ENCODE assay signal across 12 cellular contexts in genomic region chrX:91435465-91435864, GRCh38. TPM values are rescaled to one million over a fixed set of nuclear protein-coding genes. Genes with fewer than 3 reads are reported as not detected.
DNase-seq lines count a peak whose midpoint lies in the region; ATAC-seq, FAIRE-seq and TF ChIP-seq lines count a peak whose summit lies in the region.
"Had no signal": no experiment of that assay in that cellular context is flagged by ENCODE, and none has a peak within 500 bp of the region (broad histone marks: within the 10 kb centered on the region; RNA-seq: fewer than 3 reads in every experiment).

No MANE protein-coding gene starts in this region.

- no peaks in the 10 kb centered on the region for H3K79me2 ChIP-seq in astrocyte (ENCODE audit: insufficient read depth, low read length)

- H3K9me3 ChIP-seq in astrocyte (ENCODE audit: insufficient read depth, low read depth, low read length) (no peaks in the 10 kb centered on the region), iPS-18c (ENCODE audit: control insufficient read depth, insufficient read depth, low read length) (peaks cover 2% of the 10 kb centered on the region), gastrocnemius medialis (no peaks in the 10 kb centered on the region)
- H3K9me3 ChIP-seq: neutrophil had no signal

- H3K4me3 Mint-ChIP-seq in astrocyte (ENCODE audit: unreplicated experiment): peak overlapping the region; percentile 91
- H3K4me3 Mint-ChIP-seq in activated naive CD4-positive, alpha-beta T cell treated with anti-CD3 and anti-CD28 coated beads for 36 hours: no peak overlapping the region
- H3K4me3 Mint-ChIP-seq: CD8-positive, alpha-beta memory T cell had no signal

- H3K27me3 Mint-ChIP-seq in astrocyte (ENCODE audit: low read depth, unreplicated experiment): no peaks in the 10 kb centered on the region
- H3K27me3 Mint-ChIP-seq in activated naive CD4-positive, alpha-beta T cell treated with anti-CD3 and anti-CD28 coated beads for 36 hours (ENCODE audit: low read depth): peaks cover 11% of the 10 kb centered on the region

- H3K4me3 ChIP-seq in astrocyte (ENCODE audit: insufficient read depth, low read depth, low read length): peak overlapping the region; percentile 63
- H3K4me3 ChIP-seq in iPS-18c (ENCODE audit: insufficient read depth, low read depth, low read length): peak overlapping the region; percentile 67; the same call in 1 of the 2 replicates
- H3K4me3 ChIP-seq in gastrocnemius medialis: peak overlapping the region; percentile 40 to 49 (median 43)

- peak overlapping the region; percentile 86 for H2AFZ ChIP-seq in astrocyte (ENCODE audit: low read depth, low read length)

- DNase-seq in DMS53 treated with DMSO at 0.1 percent for 48 hours (lab: John Stamatoyannopoulos, UW; ENCODE audit: unreplicated experiment) (peak; percentile 27), astrocyte (ENCODE audit: low read depth) (no peak), gastrocnemius medialis (no peak), dermis blood vessel endothelial cell (no peak), HT-29 (ENCODE audit: low spot score) (no peak)
- DNase-seq in activated naive CD4-positive, alpha-beta T cell treated with anti-CD3 and anti-CD28 coated beads for 36 hours: no peak
- DNase-seq: activated T-cell treated with anti-CD3 and anti-CD28 coated beads for 4 hours; CD8-positive, alpha-beta memory T cell; NCI-H1930 had no signal

- H3K4me1 ChIP-seq in astrocyte (ENCODE audit: insufficient read depth, low read length) (peaks cover 7% of the 10 kb centered on the region), gastrocnemius medialis (no peaks in the 10 kb centered on the region)

- no peak for TF ChIP-seq CTCF in astrocyte (IDR thresholded peaks at IDR 0.05; ENCODE audit: insufficient read depth, low read depth, low read length)
- no peak for TF ChIP-seq CTCF in gastrocnemius medialis (IDR thresholded peaks at IDR 0.05 in 4 of 5, conservative IDR thresholded peaks at IDR 0.05 in 1 of 5)

- H3K27ac Mint-ChIP-seq in astrocyte (ENCODE audit: unreplicated experiment): peak overlapping the region; percentile 87
- no peak overlapping the region for H3K27ac Mint-ChIP-seq in activated naive CD4-positive, alpha-beta T cell treated with anti-CD3 and anti-CD28 coated beads for 36 hours
- H3K27ac Mint-ChIP-seq: CD8-positive, alpha-beta memory T cell had no signal

- H3K4me2 ChIP-seq in astrocyte (ENCODE audit: low read length): peak overlapping the region; percentile 88

- H3K27ac ChIP-seq in astrocyte (ENCODE audit: low read depth, low read length): peak overlapping the region; percentile 42
- peak overlapping the region; percentile 24 to 66 (median 42) for H3K27ac ChIP-seq in gastrocnemius medialis
- H3K27ac ChIP-seq: neutrophil had no signal

- ATAC-seq in gastrocnemius medialis (no peak), GM18861 (IDR thresholded peaks at IDR 0.05; ENCODE audit: unreplicated experiment) (no peak)

- no peak for TF ChIP-seq POLR2A in gastrocnemius medialis (IDR thresholded peaks at IDR 0.05)

- FAIRE-seq in astrocyte (lab: Jason Lieb, UNC): peak; percentile 45

- CTCF ChIA-PET in activated naive CD4-positive, alpha-beta T cell treated with anti-CD3 and anti-CD28 coated beads for 36 hours (lab: Charles Lee): no interaction called here

- H3K36me3 ChIP-seq in astrocyte (ENCODE audit: insufficient read depth, low read length) (no peaks in the 10 kb centered on the region), gastrocnemius medialis (no peaks in the 10 kb centered on the region)
- H3K36me3 ChIP-seq: neutrophil had no signal

- peaks cover 4% of the 10 kb centered on the region for H3K4me1 Mint-ChIP-seq in astrocyte (ENCODE audit: low read depth, unreplicated experiment)
- no peaks in the 10 kb centered on the region for H3K4me1 Mint-ChIP-seq in activated naive CD4-positive, alpha-beta T cell treated with anti-CD3 and anti-CD28 coated beads for 36 hours (ENCODE audit: low read depth)
- H3K4me1 Mint-ChIP-seq: CD8-positive, alpha-beta memory T cell had no signal

- in situ Hi-C loops in gastrocnemius medialis (cut with MboI; ENCODE audit: low sequenced_read_pairs in 4 of 4): no loop called here

- intact Hi-C loops in gastrocnemius medialis (cut with DNase I; ENCODE audit: low total_unique reads): no loop called here
- intact Hi-C loops in activated naive CD4-positive, alpha-beta T cell treated with anti-CD3 and anti-CD28 coated beads for 36 hours (cut with micrococcal nuclease): no loop called here

- peak overlapping the region; percentile 81 for H3K9ac ChIP-seq in astrocyte (ENCODE audit: low read length)

- H3K36me3 Mint-ChIP-seq in astrocyte (ENCODE audit: low read depth, unreplicated experiment): no peaks in the 10 kb centered on the region
- no peaks in the 10 kb centered on the region for H3K36me3 Mint-ChIP-seq in activated naive CD4-positive, alpha-beta T cell treated with anti-CD3 and anti-CD28 coated beads for 36 hours (ENCODE audit: low read depth)
- H3K36me3 Mint-ChIP-seq: CD8-positive, alpha-beta memory T cell had no signal

- no peaks in the 10 kb centered on the region for H4K20me1 ChIP-seq in astrocyte (ENCODE audit: insufficient read depth, low read length)

- no peaks in the 10 kb centered on the region for H3K9me3 Mint-ChIP-seq in astrocyte (ENCODE audit: unreplicated experiment)
- H3K9me3 Mint-ChIP-seq in activated naive CD4-positive, alpha-beta T cell treated with anti-CD3 and anti-CD28 coated beads for 36 hours: no peaks in the 10 kb centered on the region

- H3K27me3 ChIP-seq in astrocyte (ENCODE audit: insufficient read depth, low read length) (no peaks in the 10 kb centered on the region), gastrocnemius medialis (peaks cover 0 to 40% (median 10%) of the 10 kb centered on the region in 3 donors)

RNA-seq across cellular contexts. Expression of gene PABPC5, which starts 0.8 kb away (rescaled TPM):
- total RNA-seq in astrocyte (2.4 and 2.5 TPM in 2 replicates), gastrocnemius medialis (under 1 TPM; 0.34 to 0.92 (median 0.53) TPM), dermis blood vessel endothelial cell (1.2 and 2.0 TPM in 2 replicates)
- not detected for total RNA-seq in activated naive CD4-positive, alpha-beta T cell treated with anti-CD3 and anti-CD28 coated beads for 36 hours
- total RNA-seq in HT-29 (2014; rRNA removed; shearing (Covaris generic)): not detected in 2 replicates
- total RNA-seq: CD8-positive, alpha-beta memory T cell had no signal
